ENCODE assay signal across 1 cellular context in genomic region chr14:104976198-104977007, GRCh38.
TF ChIP-seq lines count a peak whose summit lies in the region.

No MANE protein-coding gene starts in this region.

TF ChIP-seq in HepG2, 621 proteins besides CTCF, POLR2A, EP300 and RAD21 (continues in another document):
- TF ChIP-seq ZNF841 (CRISPR knock-in tag; IDR thresholded peaks at IDR 0.05; ENCODE audit: borderline replicate concordance) (no peak), ATM (IDR thresholded peaks at IDR 0.05; ENCODE audit: borderline replicate concordance) (no peak), CENPX (CRISPR knock-in tag; IDR thresholded peaks at IDR 0.05) (no peak), ZNF331 (CRISPR knock-in tag; IDR thresholded peaks at IDR 0.05) (no peak), ZNF143 (CRISPR knock-in tag; IDR thresholded peaks at IDR 0.05) (no peak), FOXP1 (IDR thresholded peaks at IDR 0.05) (no peak), FOXP1 (CRISPR knock-in tag; IDR thresholded peaks at IDR 0.05) (no peak), SP5 (CRISPR knock-in tag; IDR thresholded peaks at IDR 0.05; ENCODE audit: borderline replicate concordance, low read depth) (no peak), PLSCR1 (CRISPR knock-in tag; IDR thresholded peaks at IDR 0.05; ENCODE audit: borderline replicate concordance) (no peak), MXD1 (CRISPR knock-in tag; IDR thresholded peaks at IDR 0.05) (no peak), ZNF761 (CRISPR knock-in tag; conservative IDR thresholded peaks at IDR 0.05) (no peak), RBM22 (optimal IDR thresholded peaks at IDR 0.05; ENCODE audit: low read length) (no peak), SRSF1 (optimal IDR thresholded peaks at IDR 0.05; ENCODE audit: low read depth, low read length) (peak; percentile 17), ZNF646 (CRISPR knock-in tag; IDR thresholded peaks at IDR 0.05) (no peak), HCFC1 (IDR thresholded peaks at IDR 0.05; ENCODE audit: low read depth, low read length) (no peak), SSRP1 (CRISPR knock-in tag; IDR thresholded peaks at IDR 0.05) (no peak), ZNF737 (CRISPR knock-in tag; IDR thresholded peaks at IDR 0.05; ENCODE audit: borderline replicate concordance) (no peak), HDAC2 (CRISPR knock-in tag; IDR thresholded peaks at IDR 0.05) (no peak), PRMT3 (CRISPR knock-in tag; IDR thresholded peaks at IDR 0.05; ENCODE audit: borderline replicate concordance, low read depth) (no peak), CEBPG (CRISPR knock-in tag; IDR thresholded peaks at IDR 0.05) (no peak), JUNB (CRISPR knock-in tag; IDR thresholded peaks at IDR 0.05; ENCODE audit: borderline replicate concordance) (no peak), AHR (CRISPR knock-in tag; IDR thresholded peaks at IDR 0.05) (no peak), HMGA1 (CRISPR knock-in tag; conservative IDR thresholded peaks at IDR 0.05) (no peak), ZNF747 (CRISPR knock-in tag; IDR thresholded peaks at IDR 0.05; ENCODE audit: borderline replicate concordance) (no peak), TBL1XR1 (IDR thresholded peaks at IDR 0.05; ENCODE audit: borderline replicate concordance, low read length, partially characterized antibody) (no peak)
- TF ChIP-seq, protein P1, sequence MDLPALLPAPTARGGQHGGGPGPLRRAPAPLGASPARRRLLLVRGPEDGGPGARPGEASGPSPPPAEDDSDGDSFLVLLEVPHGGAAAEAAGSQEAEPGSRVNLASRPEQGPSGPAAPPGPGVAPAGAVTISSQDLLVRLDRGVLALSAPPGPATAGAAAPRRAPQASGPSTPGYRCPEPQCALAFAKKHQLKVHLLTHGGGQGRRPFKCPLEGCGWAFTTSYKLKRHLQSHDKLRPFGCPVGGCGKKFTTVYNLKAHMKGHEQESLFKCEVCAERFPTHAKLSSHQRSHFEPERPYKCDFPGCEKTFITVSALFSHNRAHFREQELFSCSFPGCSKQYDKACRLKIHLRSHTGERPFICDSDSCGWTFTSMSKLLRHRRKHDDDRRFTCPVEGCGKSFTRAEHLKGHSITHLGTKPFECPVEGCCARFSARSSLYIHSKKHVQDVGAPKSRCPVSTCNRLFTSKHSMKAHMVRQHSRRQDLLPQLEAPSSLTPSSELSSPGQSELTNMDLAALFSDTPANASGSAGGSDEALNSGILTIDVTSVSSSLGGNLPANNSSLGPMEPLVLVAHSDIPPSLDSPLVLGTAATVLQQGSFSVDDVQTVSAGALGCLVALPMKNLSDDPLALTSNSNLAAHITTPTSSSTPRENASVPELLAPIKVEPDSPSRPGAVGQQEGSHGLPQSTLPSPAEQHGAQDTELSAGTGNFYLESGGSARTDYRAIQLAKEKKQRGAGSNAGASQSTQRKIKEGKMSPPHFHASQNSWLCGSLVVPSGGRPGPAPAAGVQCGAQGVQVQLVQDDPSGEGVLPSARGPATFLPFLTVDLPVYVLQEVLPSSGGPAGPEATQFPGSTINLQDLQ (CRISPR knock-in tag; IDR thresholded peaks at IDR 0.05): no peak
- TF ChIP-seq, protein P2, sequence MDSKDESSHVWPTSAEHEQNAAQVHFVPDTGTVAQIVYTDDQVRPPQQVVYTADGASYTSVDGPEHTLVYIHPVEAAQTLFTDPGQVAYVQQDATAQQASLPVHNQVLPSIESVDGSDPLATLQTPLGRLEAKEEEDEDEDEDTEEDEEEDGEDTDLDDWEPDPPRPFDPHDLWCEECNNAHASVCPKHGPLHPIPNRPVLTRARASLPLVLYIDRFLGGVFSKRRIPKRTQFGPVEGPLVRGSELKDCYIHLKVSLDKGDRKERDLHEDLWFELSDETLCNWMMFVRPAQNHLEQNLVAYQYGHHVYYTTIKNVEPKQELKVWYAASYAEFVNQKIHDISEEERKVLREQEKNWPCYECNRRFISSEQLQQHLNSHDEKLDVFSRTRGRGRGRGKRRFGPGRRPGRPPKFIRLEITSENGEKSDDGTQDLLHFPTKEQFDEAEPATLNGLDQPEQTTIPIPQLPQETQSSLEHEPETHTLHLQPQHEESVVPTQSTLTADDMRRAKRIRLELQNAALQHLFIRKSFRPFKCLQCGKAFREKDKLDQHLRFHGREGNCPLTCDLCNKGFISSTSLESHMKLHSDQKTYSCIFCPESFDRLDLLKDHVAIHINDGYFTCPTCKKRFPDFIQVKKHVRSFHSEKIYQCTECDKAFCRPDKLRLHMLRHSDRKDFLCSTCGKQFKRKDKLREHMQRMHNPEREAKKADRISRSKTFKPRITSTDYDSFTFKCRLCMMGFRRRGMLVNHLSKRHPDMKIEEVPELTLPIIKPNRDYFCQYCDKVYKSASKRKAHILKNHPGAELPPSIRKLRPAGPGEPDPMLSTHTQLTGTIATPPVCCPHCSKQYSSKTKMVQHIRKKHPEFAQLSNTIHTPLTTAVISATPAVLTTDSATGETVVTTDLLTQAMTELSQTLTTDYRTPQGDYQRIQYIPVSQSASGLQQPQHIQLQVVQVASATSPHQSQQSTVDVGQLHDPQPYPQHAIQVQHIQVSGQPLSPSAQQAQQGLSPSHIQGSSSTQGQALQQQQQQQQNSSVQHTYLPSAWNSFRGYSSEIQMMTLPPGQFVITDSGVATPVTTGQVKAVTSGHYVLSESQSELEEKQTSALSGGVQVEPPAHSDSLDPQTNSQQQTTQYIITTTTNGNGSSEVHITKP (CRISPR knock-in tag; IDR thresholded peaks at IDR 0.05; ENCODE audit: low read depth): no peak
- TF ChIP-seq, protein P3, sequence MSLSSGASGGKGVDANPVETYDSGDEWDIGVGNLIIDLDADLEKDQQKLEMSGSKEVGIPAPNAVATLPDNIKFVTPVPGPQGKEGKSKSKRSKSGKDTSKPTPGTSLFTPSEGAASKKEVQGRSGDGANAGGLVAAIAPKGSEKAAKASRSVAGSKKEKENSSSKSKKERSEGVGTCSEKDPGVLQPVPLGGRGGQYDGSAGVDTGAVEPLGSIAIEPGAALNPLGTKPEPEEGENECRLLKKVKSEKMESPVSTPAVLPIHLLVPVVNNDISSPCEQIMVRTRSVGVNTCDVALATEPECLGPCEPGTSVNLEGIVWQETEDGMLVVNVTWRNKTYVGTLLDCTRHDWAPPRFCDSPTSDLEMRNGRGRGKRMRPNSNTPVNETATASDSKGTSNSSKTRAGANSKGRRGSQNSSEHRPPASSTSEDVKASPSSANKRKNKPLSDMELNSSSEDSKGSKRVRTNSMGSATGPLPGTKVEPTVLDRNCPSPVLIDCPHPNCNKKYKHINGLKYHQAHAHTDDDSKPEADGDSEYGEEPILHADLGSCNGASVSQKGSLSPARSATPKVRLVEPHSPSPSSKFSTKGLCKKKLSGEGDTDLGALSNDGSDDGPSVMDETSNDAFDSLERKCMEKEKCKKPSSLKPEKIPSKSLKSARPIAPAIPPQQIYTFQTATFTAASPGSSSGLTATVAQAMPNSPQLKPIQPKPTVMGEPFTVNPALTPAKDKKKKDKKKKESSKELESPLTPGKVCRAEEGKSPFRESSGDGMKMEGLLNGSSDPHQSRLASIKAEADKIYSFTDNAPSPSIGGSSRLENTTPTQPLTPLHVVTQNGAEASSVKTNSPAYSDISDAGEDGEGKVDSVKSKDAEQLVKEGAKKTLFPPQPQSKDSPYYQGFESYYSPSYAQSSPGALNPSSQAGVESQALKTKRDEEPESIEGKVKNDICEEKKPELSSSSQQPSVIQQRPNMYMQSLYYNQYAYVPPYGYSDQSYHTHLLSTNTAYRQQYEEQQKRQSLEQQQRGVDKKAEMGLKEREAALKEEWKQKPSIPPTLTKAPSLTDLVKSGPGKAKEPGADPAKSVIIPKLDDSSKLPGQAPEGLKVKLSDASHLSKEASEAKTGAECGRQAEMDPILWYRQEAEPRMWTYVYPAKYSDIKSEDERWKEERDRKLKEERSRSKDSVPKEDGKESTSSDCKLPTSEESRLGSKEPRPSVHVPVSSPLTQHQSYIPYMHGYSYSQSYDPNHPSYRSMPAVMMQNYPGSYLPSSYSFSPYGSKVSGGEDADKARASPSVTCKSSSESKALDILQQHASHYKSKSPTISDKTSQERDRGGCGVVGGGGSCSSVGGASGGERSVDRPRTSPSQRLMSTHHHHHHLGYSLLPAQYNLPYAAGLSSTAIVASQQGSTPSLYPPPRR (CRISPR knock-in tag; IDR thresholded peaks at IDR 0.05; ENCODE audit: borderline replicate concordance): no peak
- TF ChIP-seq, protein P4, sequence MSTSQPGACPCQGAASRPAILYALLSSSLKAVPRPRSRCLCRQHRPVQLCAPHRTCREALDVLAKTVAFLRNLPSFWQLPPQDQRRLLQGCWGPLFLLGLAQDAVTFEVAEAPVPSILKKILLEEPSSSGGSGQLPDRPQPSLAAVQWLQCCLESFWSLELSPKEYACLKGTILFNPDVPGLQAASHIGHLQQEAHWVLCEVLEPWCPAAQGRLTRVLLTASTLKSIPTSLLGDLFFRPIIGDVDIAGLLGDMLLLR (CRISPR knock-in tag; IDR thresholded peaks at IDR 0.05): no peak
- TF ChIP-seq, protein P5, sequence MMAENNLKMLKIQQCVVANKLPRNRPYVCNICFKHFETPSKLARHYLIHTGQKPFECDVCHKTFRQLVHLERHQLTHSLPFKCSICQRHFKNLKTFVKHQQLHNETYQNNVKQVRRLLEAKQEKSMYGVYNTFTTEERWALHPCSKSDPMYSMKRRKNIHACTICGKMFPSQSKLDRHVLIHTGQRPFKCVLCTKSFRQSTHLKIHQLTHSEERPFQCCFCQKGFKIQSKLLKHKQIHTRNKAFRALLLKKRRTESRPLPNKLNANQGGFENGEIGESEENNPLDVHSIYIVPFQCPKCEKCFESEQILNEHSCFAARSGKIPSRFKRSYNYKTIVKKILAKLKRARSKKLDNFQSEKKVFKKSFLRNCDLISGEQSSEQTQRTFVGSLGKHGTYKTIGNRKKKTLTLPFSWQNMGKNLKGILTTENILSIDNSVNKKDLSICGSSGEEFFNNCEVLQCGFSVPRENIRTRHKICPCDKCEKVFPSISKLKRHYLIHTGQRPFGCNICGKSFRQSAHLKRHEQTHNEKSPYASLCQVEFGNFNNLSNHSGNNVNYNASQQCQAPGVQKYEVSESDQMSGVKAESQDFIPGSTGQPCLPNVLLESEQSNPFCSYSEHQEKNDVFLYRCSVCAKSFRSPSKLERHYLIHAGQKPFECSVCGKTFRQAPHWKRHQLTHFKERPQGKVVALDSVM (CRISPR knock-in tag; IDR thresholded peaks at IDR 0.05): no peak
- TF ChIP-seq, protein P6, sequence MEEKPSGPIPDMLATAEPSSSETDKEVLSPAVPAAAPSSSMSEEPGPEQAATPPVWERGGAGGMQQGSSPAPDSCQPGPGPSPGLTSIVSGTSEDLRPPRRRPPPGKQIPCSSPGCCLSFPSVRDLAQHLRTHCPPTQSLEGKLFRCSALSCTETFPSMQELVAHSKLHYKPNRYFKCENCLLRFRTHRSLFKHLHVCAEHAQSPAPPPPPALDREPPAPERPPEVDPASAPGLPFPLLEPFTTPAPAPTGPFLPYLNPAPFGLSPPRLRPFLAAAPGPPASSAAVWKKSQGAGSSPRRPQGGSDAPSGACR (CRISPR knock-in tag; IDR thresholded peaks at IDR 0.05): no peak
